In genomic region chr11:10550988-10551657, GRCh38 we compare ENCODE assay signal across 19 cellular contexts. TPM values are rescaled to one million over a fixed set of nuclear protein-coding genes. Genes with fewer than 3 reads are reported as not detected.
"Had no signal": no experiment of that assay in that cellular context is flagged by ENCODE, and none has a peak within 500 bp of the region (broad histone marks: within the 10 kb centered on the region; RNA-seq: fewer than 3 reads in every experiment).

No MANE protein-coding gene starts in this region.

- DNase-seq: activated CD4-positive, alpha-beta T cell treated with anti-CD3 and anti-CD28 coated beads, Interleukin-2, amount 10 ng/mL, durations not matched to agents 7 days and 5 days; activated CD8-positive, alpha-beta memory T cell treated with anti-CD3 and anti-CD28 coated beads, Interleukin-2, amount 50 U/mL, for 4 hours; activated effector memory CD4-positive, alpha-beta T cell treated with Interleukin-2 at 50 U/mL for 16 hours; activated naive CD4-positive, alpha-beta T cell treated with anti-CD3 and anti-CD28 coated beads, Interleukin-2, amount 10 ng/mL, durations not matched to agents 7 days and 5 days; activated T-cell treated with anti-CD3 and anti-CD28 coated beads, Interleukin-2, amount 50 U/mL, for 48 hours; effector CD4-positive, alpha-beta T cell; natural killer cell; pancreas; sigmoid colon; stimulated activated CD4-positive, alpha-beta T cell treated with anti-CD3 and anti-CD28 coated beads, Interleukin-12 subunit alpha, Interleukin-12 subunit beta, amount 100 ng/mL, for 4 hours; stimulated activated CD4-positive, alpha-beta T cell treated with anti-CD3 and anti-CD28 coated beads, Interleukin-1b, Interleukin-23, amount 100 ng/mL, for 48 hours; stimulated activated CD8-positive, alpha-beta memory T cell treated with anti-CD3 and anti-CD28 coated beads, Interleukin-4, amount 100 ng/mL, for 48 hours; stimulated activated naive CD4-positive, alpha-beta T cell treated with Interleukin-2 at 50 U/mL for 16 hours; T1000; thyroid gland had no signal

- H3K4me1 ChIP-seq: ascending aorta, pancreas, sigmoid colon, thyroid gland had no signal

- H3K4me1 Mint-ChIP-seq: activated CD4-positive, alpha-beta T cell treated with anti-CD3 and anti-CD28 coated beads, Interleukin-2, amount 10 ng/mL, durations not matched to agents 7 days and 5 days; activated naive CD4-positive, alpha-beta T cell treated with anti-CD3 and anti-CD28 coated beads, Interleukin-2, amount 10 ng/mL, durations not matched to agents 7 days and 5 days had no signal

- H3K9me3 ChIP-seq: ascending aorta, pancreas, sigmoid colon, thyroid gland had no signal

- H3K36me3 ChIP-seq: ascending aorta, pancreas, sigmoid colon, thyroid gland had no signal

- H3K4me3 ChIP-seq: ascending aorta, pancreas, sigmoid colon, thyroid gland had no signal

- H3K36me3 Mint-ChIP-seq: activated naive CD4-positive, alpha-beta T cell treated with anti-CD3 and anti-CD28 coated beads, Interleukin-2, amount 10 ng/mL, durations not matched to agents 7 days and 5 days; natural killer cell had no signal

- H3K27ac ChIP-seq: ascending aorta, pancreas, sigmoid colon, thyroid gland had no signal

- FAIRE-seq: bronchial epithelial cell, pancreas had no signal

- H3K27ac Mint-ChIP-seq: activated CD4-positive, alpha-beta T cell treated with anti-CD3 and anti-CD28 coated beads, Interleukin-2, amount 10 ng/mL, durations not matched to agents 7 days and 5 days; activated naive CD4-positive, alpha-beta T cell treated with anti-CD3 and anti-CD28 coated beads, Interleukin-2, amount 10 ng/mL, durations not matched to agents 7 days and 5 days; natural killer cell had no signal

- H3K4me3 Mint-ChIP-seq: activated CD4-positive, alpha-beta T cell treated with anti-CD3 and anti-CD28 coated beads, Interleukin-2, amount 10 ng/mL, durations not matched to agents 7 days and 5 days; activated naive CD4-positive, alpha-beta T cell treated with anti-CD3 and anti-CD28 coated beads, Interleukin-2, amount 10 ng/mL, durations not matched to agents 7 days and 5 days; natural killer cell had no signal

- H3K9me3 Mint-ChIP-seq: activated CD4-positive, alpha-beta T cell treated with anti-CD3 and anti-CD28 coated beads, Interleukin-2, amount 10 ng/mL, durations not matched to agents 7 days and 5 days had no signal

- ATAC-seq: esophagus mucosa, natural killer cell, pancreas had no signal

- H3K27me3 ChIP-seq: ascending aorta, pancreas, sigmoid colon, thyroid gland had no signal

RNA-seq across cellular contexts. Expression of gene LYVE1, which starts 17.3 kb away (rescaled TPM):
- total RNA-seq: activated CD4-positive, alpha-beta T cell treated with anti-CD3 and anti-CD28 coated beads, Interleukin-2, amount 10 ng/mL, durations not matched to agents 7 days and 5 days; bronchial epithelial cell; fibroblast of villous mesenchyme; natural killer cell had no signal
